10 cellular contexts compared by ENCODE assay signal in genomic region chr11:122910775-122911174, GRCh38. TPM values are rescaled to one million over a fixed set of nuclear protein-coding genes. Genes with fewer than 3 reads are reported as not detected.
DNase-seq lines count a peak whose midpoint lies in the region; ATAC-seq and TF ChIP-seq lines count a peak whose summit lies in the region.
"Had no signal": no experiment of that assay in that cellular context is flagged by ENCODE, and none has a peak within 500 bp of the region (broad histone marks: within the 10 kb centered on the region; RNA-seq: fewer than 3 reads in every experiment).

No MANE protein-coding gene starts in this region.

- H3K4me3 ChIP-seq in cardiac muscle cell, result no peak overlapping the region
- H3K4me3 ChIP-seq in right cardiac atrium (ENCODE audit: low read length), result no peak overlapping the region
- H3K4me3 ChIP-seq in NT2/D1 (ENCODE audit: insufficient read length, low read depth), result no peak overlapping the region
- no peak overlapping the region for H3K4me3 ChIP-seq in esophagus muscularis mucosa
- no peak overlapping the region for H3K4me3 ChIP-seq in upper lobe of right lung

- intact Hi-C loops in right cardiac atrium (cut with DNase I), result no loop called here
- intact Hi-C loops in esophagus muscularis mucosa (cut with DNase I), result loop anchor here (5.0 kb wide), 1 partner anchor 112 kb away; no protein-coding TSS in a partner anchor
- intact Hi-C loops in upper lobe of right lung (cut with DNase I), result no loop called here

- TF ChIP-seq EP300 in esophagus muscularis mucosa (IDR thresholded peaks at IDR 0.05), result no peak

- TF ChIP-seq POLR2A in esophagus muscularis mucosa (IDR thresholded peaks at IDR 0.05; ENCODE audit: low read depth), result no peak

- DNase-seq in cardiac muscle cell (ENCODE audit: low read depth in 1 of 2, low spot score in 1 of 2), result peak; percentile 28 to 56
- DNase-seq in right cardiac atrium, result no peak
- DNase-seq in NT2/D1 (ENCODE audit: low read depth, low spot score), result peak; percentile 11
- DNase-seq in esophagus muscularis mucosa (ENCODE audit: extremely low spot score), result no peak
- DNase-seq in upper lobe of right lung, result no peak
- no peak for DNase-seq in NCI-H128 (lab: John Stamatoyannopoulos, UW; ENCODE audit: unreplicated experiment)
- DNase-seq in activated CD4-positive, alpha-beta T cell treated with anti-CD3 and anti-CD28 coated beads, Interleukin-2, amount 50 U/mL, for 4 hours, result no peak
- DNase-seq: activated CD4-positive, CD25-positive, alpha-beta regulatory T cell had no signal

- peak; percentile 38 for TF ChIP-seq CTCF in cardiac muscle cell (IDR thresholded peaks at IDR 0.05; ENCODE audit: low read depth, low read length)
- TF ChIP-seq CTCF in esophagus muscularis mucosa (IDR thresholded peaks at IDR 0.05), result peak in 2 of 3 experiments; percentile 9 to 20
- peak; percentile 25 for TF ChIP-seq CTCF in upper lobe of right lung (IDR thresholded peaks at IDR 0.05)

- H3K4me1 ChIP-seq in cardiac muscle cell (ENCODE audit: low read depth), result no peaks in the 10 kb centered on the region
- H3K4me1 ChIP-seq in right cardiac atrium (ENCODE audit: control insufficient read depth, insufficient read depth, low read length), result no peaks in the 10 kb centered on the region
- no peaks in the 10 kb centered on the region for H3K4me1 ChIP-seq in NT2/D1 (ENCODE audit: insufficient read depth, insufficient read length)
- no peaks in the 10 kb centered on the region for H3K4me1 ChIP-seq in esophagus muscularis mucosa
- H3K4me1 ChIP-seq in upper lobe of right lung, result no peaks in the 10 kb centered on the region

- H3K9me3 ChIP-seq in cardiac muscle cell (ENCODE audit: low read depth) (no peaks in the 10 kb centered on the region), right cardiac atrium (ENCODE audit: control insufficient read depth, low read length) (no peaks in the 10 kb centered on the region), NT2/D1 (ENCODE audit: insufficient read depth, low read length) (no peaks in the 10 kb centered on the region), esophagus muscularis mucosa (no peaks in the 10 kb centered on the region), upper lobe of right lung (no peaks in the 10 kb centered on the region)

- H3K27me3 ChIP-seq in cardiac muscle cell (peaks cover 3% of the 10 kb centered on the region), right cardiac atrium (ENCODE audit: control insufficient read depth, insufficient read depth) (no peaks in the 10 kb centered on the region), NT2/D1 (ENCODE audit: insufficient read depth, insufficient read length) (no peaks in the 10 kb centered on the region), esophagus muscularis mucosa (no peaks in the 10 kb centered on the region), upper lobe of right lung (no peaks in the 10 kb centered on the region)

- WGBS in right cardiac atrium, result 68% methylated on average over 4 of the region's 4 CpGs
- WGBS in esophagus muscularis mucosa, result 79% methylated on average over 4 of the region's 4 CpGs

- no peak overlapping the region for H3K9ac ChIP-seq in NT2/D1 (ENCODE audit: insufficient read length, low read depth)

- H3K36me3 ChIP-seq in cardiac muscle cell, result no peaks in the 10 kb centered on the region
- no peaks in the 10 kb centered on the region for H3K36me3 ChIP-seq in NT2/D1 (ENCODE audit: insufficient read depth, insufficient read length, low read length)
- no peaks in the 10 kb centered on the region for H3K36me3 ChIP-seq in esophagus muscularis mucosa
- no peaks in the 10 kb centered on the region for H3K36me3 ChIP-seq in upper lobe of right lung

- no peak overlapping the region for H3K27ac ChIP-seq in cardiac muscle cell
- no peak overlapping the region for H3K27ac ChIP-seq in right cardiac atrium (ENCODE audit: low read length)
- H3K27ac ChIP-seq in esophagus muscularis mucosa (replicated peaks in 1 of 4), result no peak overlapping the region
- H3K27ac ChIP-seq in upper lobe of right lung, result no peak overlapping the region
- H3K27ac ChIP-seq: HL-60 had no signal

- ATAC-seq in right cardiac atrium (no peak), upper lobe of right lung (no peak), HG03196 (IDR thresholded peaks at IDR 0.05; ENCODE audit: unreplicated experiment) (no peak)

RNA-seq across cellular contexts. Expression of gene JHY, which starts 28.2 kb away (rescaled TPM):
- total RNA-seq in cardiac muscle cell (1.1 and 2.5 TPM in 2 replicates), right cardiac atrium (1 to 10 TPM; 4.8 to 5.6 (median 5.3) TPM), esophagus muscularis mucosa (10 to 100 TPM in 3 of 4 donors, 1 to 10 TPM in 1; 9.6 to 14.9 (median 10.6) TPM), upper lobe of right lung (8.9 TPM)
- polyA plus RNA-seq in cardiac muscle cell (2.3 and 2.5 TPM in 2 replicates), right cardiac atrium (3.2 TPM)

Comparison
In these comparisons a context has a peak if more than half of its experiments do, and no peak if none do; other contexts are left out.
1. DNase-seq: peak in cardiac muscle cell (2 of 2) and NT2/D1 (single experiment); none in right cardiac atrium (0 of 3), esophagus muscularis mucosa (single experiment), upper lobe of right lung (single experiment), NCI-H128 (single experiment) and activated CD4-positive, alpha-beta T cell treated with anti-CD3 and anti-CD28 coated beads, Interleukin-2, amount 50 U/mL, for 4 hours (0 of 2).
2. Peak in every context shown above with its lines, with median percentiles within 50 percentile points of each other: CTCF ChIP-seq.